Comparison of ENCODE assay signal across 8 cellular contexts in the genomic region with DNA sequence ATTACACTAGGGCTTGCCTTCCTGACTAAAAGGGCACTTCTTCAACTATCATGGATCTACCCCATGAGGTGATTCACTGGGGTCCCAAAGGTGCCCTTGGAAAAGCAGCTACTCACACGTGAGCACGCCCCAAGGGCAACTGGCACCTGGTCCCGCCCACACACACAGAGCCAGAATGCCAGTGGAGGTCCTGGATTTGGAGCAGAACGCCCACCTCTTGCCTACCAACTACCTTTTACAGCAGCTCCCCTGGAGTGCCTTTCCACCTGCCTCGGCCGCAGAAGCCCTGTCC. TPM values are rescaled to one million over a fixed set of nuclear protein-coding genes. Genes with fewer than 3 reads are reported as not detected.
DNase-seq lines count a peak whose midpoint lies in the region; ATAC-seq, FAIRE-seq and TF ChIP-seq lines count a peak whose summit lies in the region.

No MANE protein-coding gene starts in this region.

- dilution Hi-C loops in endothelial cell of umbilical vein (cut with MboI; ENCODE audit: extremely low pct_ligation_motif_present, low sequenced_read_pairs): no loop called here

- no peaks in the 10 kb centered on the region for H3K36me3 ChIP-seq in Loucy (ENCODE audit: insufficient read depth, low read length)
- H3K36me3 ChIP-seq in endothelial cell of umbilical vein (ENCODE audit: control insufficient read depth in 2 of 2, extremely low read depth in 1 of 2, insufficient read depth in 2 of 2, low read length in 2 of 2): no peaks in the 10 kb centered on the region
- H3K36me3 ChIP-seq in pancreas: no peaks in the 10 kb centered on the region

- no peak for DNase-seq in endothelial cell of umbilical vein (ENCODE audit: low read depth, low spot score)
- DNase-seq in pancreas: no peak
- no peak for DNase-seq in AML-193 (lab: John Stamatoyannopoulos, UW)
- DNase-seq in 8988T: no peak

- TF ChIP-seq POLR2A in endothelial cell of umbilical vein (IDR thresholded peaks at IDR 0.05; ENCODE audit: low read depth, low read length): no peak

- 0 out of 2 replicates have a peak, but pooled peaks cover 7% of the 10 kb centered on the region for H3F3A ChIP-seq in Loucy (ENCODE audit: low read depth)

- FAIRE-seq in endothelial cell of umbilical vein (lab: Jason Lieb, UNC) (no peak), pancreas (lab: Jason Lieb, UNC) (no peak)

- H2AFZ ChIP-seq in Loucy (ENCODE audit: low read length): no peak overlapping the region
- H2AFZ ChIP-seq in endothelial cell of umbilical vein (ENCODE audit: low read depth, low read length): peak overlapping the region; percentile 68

- H3K4me3 ChIP-seq in Loucy (ENCODE audit: low read length, poor library complexity, severe bottlenecking) (peak overlapping the region; percentile 46), endothelial cell of umbilical vein (replicated peaks in 1 of 3; ENCODE audit: insufficient read depth in 1 of 3, low read depth in 1 of 3, low read length in 3 of 3) (no peak overlapping the region), pancreas (no peak overlapping the region)

- H3K27me3 ChIP-seq in Loucy (ENCODE audit: insufficient read depth, low read length, poor library complexity, severe bottlenecking) (no peaks in the 10 kb centered on the region), endothelial cell of umbilical vein (ENCODE audit: control insufficient read depth in 2 of 2, insufficient read depth in 2 of 2, low read length in 2 of 2) (no peaks in the 10 kb centered on the region), pancreas (no peaks in the 10 kb centered on the region)

- H3K9me1 ChIP-seq in endothelial cell of umbilical vein (replicated peaks; ENCODE audit: control insufficient read depth, extremely low read depth, insufficient read depth, low read length): no peaks in the 10 kb centered on the region

- no peaks in the 10 kb centered on the region for H3K9me2 ChIP-seq in Loucy (replicated peaks; ENCODE audit: low read depth, low read length)

- H3K4me1 ChIP-seq in Loucy (ENCODE audit: insufficient read depth, low read length, poor library complexity, severe bottlenecking): peaks cover 17% of the 10 kb centered on the region
- peaks cover 19% of the 10 kb centered on the region for H3K4me1 ChIP-seq in endothelial cell of umbilical vein (ENCODE audit: control insufficient read depth, extremely low read depth, insufficient read depth, low read length)
- peaks cover 0 to 4% (median 4%) of the 10 kb centered on the region in 3 donors for H3K4me1 ChIP-seq in pancreas

- BruUV-seq in endothelial cell of umbilical vein (replicated peaks; lab: Mats Ljungman, UMichigan): no TSS peak

- peak overlapping the region; percentile 9 for H3K9ac ChIP-seq in Loucy (ENCODE audit: low read depth, low read length, poor library complexity, severe bottlenecking)
- H3K9ac ChIP-seq in endothelial cell of umbilical vein (replicated peaks; ENCODE audit: extremely low read depth, insufficient read depth, low read length): no peak overlapping the region

- no peaks in the 10 kb centered on the region; the same call in 1 of the 2 replicates for H3K79me2 ChIP-seq in Loucy (ENCODE audit: insufficient read depth, low read length)
- H3K79me2 ChIP-seq in endothelial cell of umbilical vein (ENCODE audit: control insufficient read depth, insufficient read depth, low read length): no peaks in the 10 kb centered on the region

- H3K27ac ChIP-seq in C4-2B (peak overlapping the region; percentile 96), endothelial cell of umbilical vein (ENCODE audit: insufficient read depth, low read depth, low read length) (peak overlapping the region; percentile 46), pancreas (peak overlapping the region in 3 of 4 donors; percentile 60 to 76 (median 67))

- H4K20me1 ChIP-seq in Loucy (ENCODE audit: insufficient read depth, low read length, poor library complexity, severe bottlenecking) (no peaks in the 10 kb centered on the region), endothelial cell of umbilical vein (replicated peaks; ENCODE audit: control insufficient read depth, extremely low read depth, insufficient read depth, low read length) (no peaks in the 10 kb centered on the region)

- CTCF ChIA-PET in endothelial cell of umbilical vein (lab: Charles Lee): interaction anchor here (0.6 kb wide), 1 partner anchor 483 kb away, joined by 3 read pairs; no protein-coding TSS in a partner anchor

- TF ChIP-seq CTCF in C4-2B (conservative IDR thresholded peaks at IDR 0.05) (no peak), Loucy (conservative IDR thresholded peaks at IDR 0.05; ENCODE audit: low read length) (no peak), endothelial cell of umbilical vein (IDR thresholded peaks at IDR 0.05; ENCODE audit: extremely low read depth in 1 of 2, insufficient read depth in 1 of 2, low read depth in 1 of 2, low read length in 2 of 2) (no peak), pancreas (IDR thresholded peaks at IDR 0.05) (no peak)

- H3K9me3 ChIP-seq in Loucy (ENCODE audit: insufficient read depth, low read depth, low read length) (no peaks in the 10 kb centered on the region), endothelial cell of umbilical vein (replicated peaks; ENCODE audit: control insufficient read depth, insufficient read depth, low read length) (no peaks in the 10 kb centered on the region), pancreas (no peaks in the 10 kb centered on the region)

- intact Hi-C loops in endothelial cell of umbilical vein (cut with micrococcal nuclease): loop anchor here (10.0 kb wide), 1 partner anchor 275 kb away; a partner anchor contains a TSS
- intact Hi-C loops in pancreas (cut with DNase I): loop anchor here in 2 of 3 donors (5.0 to 10.0 kb wide), 3 partner anchors 105 to 255 kb away; no protein-coding TSS in a partner anchor

- 86 to 89% methylated on average over 6 of the region's 6 CpGs for WGBS in pancreas, 2 donors

- POLR2A ChIA-PET in endothelial cell of umbilical vein (lab: Charles Lee): no interaction called here

- H3K4me2 ChIP-seq in Loucy (ENCODE audit: low read depth, low read length, poor library complexity, severe bottlenecking) (peak overlapping the region; percentile 93), endothelial cell of umbilical vein (ENCODE audit: insufficient read depth, low read length) (no peak overlapping the region)

- ATAC-seq in pancreas (no peak), GM19035 (IDR thresholded peaks at IDR 0.05; ENCODE audit: unreplicated experiment) (no peak), GM19328 (IDR thresholded peaks at IDR 0.05; ENCODE audit: unreplicated experiment) (no peak)

TF ChIP-seq in endothelial cell of umbilical vein, 7 proteins besides CTCF, POLR2A, EP300 and RAD21:
- TF ChIP-seq, protein P1, sequence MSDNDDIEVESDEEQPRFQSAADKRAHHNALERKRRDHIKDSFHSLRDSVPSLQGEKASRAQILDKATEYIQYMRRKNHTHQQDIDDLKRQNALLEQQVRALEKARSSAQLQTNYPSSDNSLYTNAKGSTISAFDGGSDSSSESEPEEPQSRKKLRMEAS (IDR thresholded peaks at IDR 0.05; ENCODE audit: insufficient read depth, insufficient read length): no peak
- TF ChIP-seq JUN (IDR thresholded peaks at IDR 0.05; ENCODE audit: borderline replicate concordance, insufficient read depth, insufficient read length, low read depth) (no peak), POLR2AphosphoS5 (IDR thresholded peaks at IDR 0.05; ENCODE audit: insufficient read depth, low read depth, low read length) (no peak), GATA2 (IDR thresholded peaks at IDR 0.05; ENCODE audit: insufficient read depth, insufficient read length, low read depth, low read length) (no peak), EZH2 (IDR thresholded peaks at IDR 0.05; ENCODE audit: borderline replicate concordance, low read depth, low read length, severe bottlenecking) (no peak), FOS (IDR thresholded peaks at IDR 0.05; ENCODE audit: borderline replicate concordance, insufficient read depth, low read length) (no peak), MYC (IDR thresholded peaks at IDR 0.05; ENCODE audit: low read depth, low read length) (no peak)

RNA-seq across cellular contexts. Expression of a gene that starts 1.8 kb away (rescaled TPM):
- total RNA-seq in endothelial cell of umbilical vein: 27.6 and 43.2 TPM in 2 replicates
- polyA plus RNA-seq in endothelial cell of umbilical vein: 28.3 and 30.1 TPM in 2 replicates
- polyA plus RNA-seq in endothelial cell of umbilical vein (2011; cell fraction: cytosol; rRNA removed): 23.3 and 28.3 TPM in 2 replicates
- 32.0 and 33.8 TPM in 2 replicates for polyA plus RNA-seq in endothelial cell of umbilical vein (2011; cell fraction: nucleus; rRNA removed)
- 18.5 and 20.3 TPM in 2 replicates for polyA plus RNA-seq in endothelial cell of umbilical vein (2012)
- polyA minus RNA-seq in endothelial cell of umbilical vein: 36.8 and 53.0 TPM in 2 replicates
- polyA minus RNA-seq in endothelial cell of umbilical vein (2011; cell fraction: cytosol; rRNA and poly(A)+ RNA removed): 15.8 TPM
- polyA minus RNA-seq in endothelial cell of umbilical vein (2011; cell fraction: nucleus; rRNA and poly(A)+ RNA removed): 20.6 and 22.3 TPM in 2 replicates
- 10 to 100 TPM; 14.2 to 34.8 (median 17.8) TPM for total RNA-seq in pancreas
- polyA plus RNA-seq in pancreas: 10 to 100 TPM in 1 of 2 donors, 1 to 10 TPM in 1; 8.4 to 14.8 TPM

Comparison
In these comparisons a context has a peak if more than half of its experiments do, and no peak if none do; other contexts are left out.
1. H3K27ac ChIP-seq: peak in every context shown above with its lines; median percentile 96 in C4-2B; 67 in pancreas; 46 in endothelial cell of umbilical vein.